Comparison of ENCODE assay signal across 1 cellular context in genomic region chr22:39384750-39385480, GRCh38.
TF ChIP-seq lines count a peak whose summit lies in the region.

No MANE protein-coding gene starts in this region.

TF ChIP-seq in K562, 482 proteins besides CTCF, POLR2A, EP300 and RAD21 (continued from another document):
- TF ChIP-seq DEAF1 (CRISPR knock-in tag; IDR thresholded peaks at IDR 0.05) (no peak), TRIM24 (IDR thresholded peaks at IDR 0.05) (no peak)
TF ChIP-seq in K562: peak in this region for 0.
